10 cellular contexts compared by ENCODE assay signal in the genomic region with DNA sequence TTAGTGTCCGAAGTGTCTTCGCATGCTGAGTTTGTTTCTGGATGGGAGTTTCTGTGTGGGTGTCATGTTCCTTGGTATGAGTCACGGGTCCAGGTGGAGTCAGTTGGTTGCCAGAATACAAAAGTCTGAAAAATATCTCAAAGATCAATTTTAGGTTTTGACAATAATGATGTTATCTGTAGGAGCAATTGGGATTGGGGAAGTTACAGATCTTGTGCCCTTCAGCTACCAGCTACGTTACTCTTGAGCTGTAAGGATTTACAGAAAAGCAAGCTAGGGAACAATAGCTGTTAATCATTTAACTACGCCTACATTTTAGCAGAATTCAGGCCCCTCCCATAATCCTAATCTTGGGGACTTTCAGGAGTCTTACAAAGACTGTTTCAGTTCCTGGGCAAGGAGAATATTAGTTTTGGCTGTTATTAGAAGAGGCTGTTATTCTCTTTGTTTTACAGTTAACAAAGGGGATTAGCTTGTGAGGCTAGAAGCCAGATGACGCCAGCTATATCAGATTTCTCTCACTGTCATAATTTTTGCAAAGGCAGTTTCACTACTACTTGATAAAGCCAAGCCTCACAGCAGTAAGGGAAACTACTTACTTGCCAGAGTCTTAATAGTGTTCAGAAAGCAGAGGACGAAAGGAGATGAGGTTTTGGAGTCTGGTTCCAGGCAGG. TPM values are rescaled to one million over a fixed set of nuclear protein-coding genes. Genes with fewer than 3 reads are reported as not detected.
DNase-seq lines count a peak whose midpoint lies in the region; ATAC-seq, FAIRE-seq and TF ChIP-seq lines count a peak whose summit lies in the region.
"Had no signal": no experiment of that assay in that cellular context is flagged by ENCODE, and none has a peak within 500 bp of the region (broad histone marks: within the 10 kb centered on the region; RNA-seq: fewer than 3 reads in every experiment).

No MANE protein-coding gene starts in this region.

- H4K20me1 ChIP-seq in PC-3 (ENCODE audit: low read length), result no peaks in the 10 kb centered on the region
- H4K20me1 ChIP-seq in fibroblast of lung (ENCODE audit: control insufficient read depth, extremely low read depth, insufficient read depth, low read length), result no peaks in the 10 kb centered on the region

- POLR2A ChIA-PET in PC-3 (lab: Charles Lee; ENCODE audit: unreplicated experiment), result no interaction called here

- H3K9me3 ChIP-seq in PC-3 (ENCODE audit: low read length) (no peaks in the 10 kb centered on the region), fibroblast of lung (ENCODE audit: control insufficient read depth, insufficient read depth, low read depth, low read length) (no peaks in the 10 kb centered on the region)

- H2AFZ ChIP-seq in PC-3 (ENCODE audit: low read length), result peak overlapping the region; percentile 51
- no peak overlapping the region for H2AFZ ChIP-seq in fibroblast of lung (ENCODE audit: low read length)

- H3K9ac ChIP-seq in PC-3 (ENCODE audit: low read length) (0 out of 2 replicates have a peak overlapping the region, but pooled peaks have one; percentile 5), fibroblast of lung (ENCODE audit: insufficient read depth, low read length) (no peak overlapping the region)

- BruUV-seq in PC-3 (replicated peaks; lab: Mats Ljungman, UMichigan), result no TSS peak

- ATAC-seq in PC-3, result peak; percentile 89
- ATAC-seq in stimulated activated naive CD8-positive, alpha-beta T cell treated with anti-CD3 and anti-CD28 coated beads, Interleukin-15, Interleukin-2, amounts not matched to agents 100 U/mL and 50 U/mL, for 24 hours, result peak; percentile 36
- ATAC-seq in HG02885 (IDR thresholded peaks at IDR 0.05; ENCODE audit: poor library complexity, unreplicated experiment), result no peak

- H3K4me3 ChIP-seq in PC-3 (ENCODE audit: low read length) (peak overlapping the region; percentile 39; the same call in 1 of the 2 replicates), fibroblast of lung (replicated peaks in 1 of 4; ENCODE audit: control extremely low read depth in 1 of 4, insufficient read depth in 1 of 4, low read depth in 3 of 4, low read length in 4 of 4) (no peak overlapping the region)

- H3K27ac ChIP-seq in PC-3 (ENCODE audit: low read length), result peak overlapping the region; percentile 68
- no peak overlapping the region for H3K27ac ChIP-seq in fibroblast of lung (ENCODE audit: insufficient read depth, low read length)

- H3K36me3 ChIP-seq in PC-3 (ENCODE audit: low read depth, low read length), result no peaks in the 10 kb centered on the region
- H3K36me3 ChIP-seq in fibroblast of lung (ENCODE audit: control insufficient read depth, insufficient read depth, low read length), result no peaks in the 10 kb centered on the region

- H3K79me2 ChIP-seq in PC-3 (ENCODE audit: low read length) (no peaks in the 10 kb centered on the region), fibroblast of lung (ENCODE audit: control insufficient read depth, insufficient read depth, low read length) (no peaks in the 10 kb centered on the region)

- H3K27me3 ChIP-seq in PC-3 (ENCODE audit: low read length) (no peaks in the 10 kb centered on the region), fibroblast of lung (ENCODE audit: control insufficient read depth, insufficient read depth, low read length) (no peaks in the 10 kb centered on the region)

- no peaks in the 10 kb centered on the region for H3K9me2 ChIP-seq in PC-3 (replicated peaks; ENCODE audit: low read length)

- CTCF ChIA-PET in PC-3 (lab: Charles Lee), result no interaction called here

- TF ChIP-seq CTCF in PC-3 (conservative IDR thresholded peaks at IDR 0.05; ENCODE audit: low read depth, low read length), result no peak
- TF ChIP-seq CTCF in fibroblast of lung (conservative IDR thresholded peaks at IDR 0.05 in 1 of 2, IDR thresholded peaks at IDR 0.05 in 1 of 2; ENCODE audit: low read depth in 1 of 2, low read length in 2 of 2), result no peak

- intact Hi-C loops in PC-3 (cut with micrococcal nuclease), result no loop called here

- H3K4me2 ChIP-seq in PC-3 (ENCODE audit: low read length), result peak overlapping the region; percentile 76
- no peak overlapping the region for H3K4me2 ChIP-seq in fibroblast of lung (ENCODE audit: extremely low read depth, insufficient read depth, low read length)

- no peaks in the 10 kb centered on the region for H3F3A ChIP-seq in PC-3 (ENCODE audit: low read length, unreplicated experiment)

- DNase-seq in HTR-8/SVneo (ENCODE audit: insufficient read length, low spot score) (peak; percentile 28), PC-3 (peak; percentile 58), fibroblast of lung (ENCODE audit: low read depth in 2 of 2) (peak; percentile 62 to 73)
- no peak for DNase-seq in stimulated activated naive CD8-positive, alpha-beta T cell treated with anti-CD3 and anti-CD28 coated beads, Interleukin-15, Interleukin-2, amounts not matched to agents 100 U/mL and 50 U/mL, for 24 hours
- DNase-seq in stimulated activated naive CD4-positive, alpha-beta T cell treated with Interleukin-2 at 50 U/mL for 16 hours (lab: John Stamatoyannopoulos, UW), result no peak
- no peak for DNase-seq in stimulated activated CD4-positive, alpha-beta T cell treated with anti-CD3 and anti-CD28 coated beads, Interleukin-4, amount 100 ng/mL, for 1 hour
- DNase-seq: activated naive CD8-positive, alpha-beta T cell treated with anti-CD3 and anti-CD28 coated beads for 36 hours; glutamatergic neuron; NCI-H226 had no signal

- FAIRE-seq in HTR-8/SVneo (lab: Jason Lieb, UNC), result no peak

- peaks cover 15% of the 10 kb centered on the region for H3K4me1 ChIP-seq in PC-3 (ENCODE audit: insufficient read depth, low read length)
- H3K4me1 ChIP-seq in fibroblast of lung (ENCODE audit: control insufficient read depth, extremely low read depth, insufficient read depth, low read length), result no peaks in the 10 kb centered on the region

RNA-seq across cellular contexts. Expression of gene SLC22A16, which starts 15.4 kb away (rescaled TPM):
- not detected in 2 replicates for total RNA-seq in PC-3 (2014; rRNA removed)
- under 0.01 TPM in 1 of 2 replicates, not detected in the other for total RNA-seq in fibroblast of lung
- polyA plus RNA-seq in fibroblast of lung, result not detected in 2 replicates
- not detected in 2 replicates for polyA plus RNA-seq in fibroblast of lung (2012)
- polyA minus RNA-seq in fibroblast of lung (ENCODE audit: low replicate concordance), result not detected in 2 replicates
- total RNA-seq: activated naive CD8-positive, alpha-beta T cell treated with anti-CD3 and anti-CD28 coated beads for 36 hours had no signal

Comparison
In these comparisons a context has a peak if more than half of its experiments do, and no peak if none do; other contexts are left out.
1. DNase-seq: peak in HTR-8/SVneo (single experiment), PC-3 (single experiment) and fibroblast of lung (2 of 2); none in stimulated activated naive CD8-positive, alpha-beta T cell treated with anti-CD3 and anti-CD28 coated beads, Interleukin-15, Interleukin-2, amounts not matched to agents 100 U/mL and 50 U/mL, for 24 hours (single experiment), stimulated activated naive CD4-positive, alpha-beta T cell treated with Interleukin-2 at 50 U/mL for 16 hours (single experiment) and stimulated activated CD4-positive, alpha-beta T cell treated with anti-CD3 and anti-CD28 coated beads, Interleukin-4, amount 100 ng/mL, for 1 hour (single experiment).